In the genomic region with DNA sequence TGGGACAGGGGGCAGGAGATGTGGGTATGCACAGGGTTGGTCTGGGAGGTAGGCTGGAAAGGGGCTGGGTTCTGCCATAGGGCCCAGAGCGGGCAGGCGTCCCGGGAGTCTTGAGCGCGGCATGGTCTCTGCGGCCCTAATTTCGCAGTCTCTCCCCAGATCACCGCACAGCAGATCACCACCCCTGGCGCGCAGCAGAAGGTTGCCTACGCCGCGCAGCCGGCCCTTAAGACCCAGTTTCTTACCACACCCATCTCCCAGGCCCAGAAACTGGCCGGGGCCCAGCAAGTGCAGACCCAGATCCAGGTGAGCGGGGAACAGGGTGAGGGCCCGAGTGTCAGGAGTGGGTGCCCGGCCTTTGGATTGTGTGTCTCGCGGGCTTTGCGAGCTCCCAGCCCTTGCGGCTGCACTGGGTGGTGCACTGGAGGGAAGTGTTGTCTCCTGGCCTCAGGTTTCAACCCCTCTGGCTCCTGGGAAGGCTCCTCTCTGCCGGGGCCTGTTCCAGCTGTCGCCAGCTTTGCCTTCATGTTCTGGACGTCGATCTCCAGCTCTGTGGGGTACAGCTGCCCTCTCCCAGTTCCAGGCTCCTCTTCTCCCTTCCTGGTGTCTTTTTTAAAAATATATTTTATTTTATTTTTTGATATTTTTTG, we compare ENCODE assay signal across 28 cellular contexts.
"Had no signal": no experiment of that assay in that cellular context is flagged by ENCODE, and none has a peak within 500 bp of the region (broad histone marks: within the 10 kb centered on the region; RNA-seq: fewer than 3 reads in every experiment).

No MANE protein-coding gene starts in this region.

- H3K4me3 ChIP-seq: ascending aorta, cardiac muscle cell, colonic mucosa, esophagus squamous epithelium, heart right ventricle, lower lobe of right lung, skin epidermis, vagina had no signal

- H3K27me3 ChIP-seq: ascending aorta, cardiac muscle cell, colonic mucosa, esophagus squamous epithelium, heart right ventricle, vagina had no signal

- H3K9me3 Mint-ChIP-seq: activated naive CD4-positive, alpha-beta T cell treated with anti-CD3 and anti-CD28 coated beads for 36 hours; activated naive CD8-positive, alpha-beta T cell treated with anti-CD3 and anti-CD28 coated beads, Interleukin-2, amount 10 ng/mL, durations not matched to agents 7 days and 5 days; activated T-cell treated with anti-CD3 and anti-CD28 coated beads, Interleukin-2, amount 50 U/mL, for 72 hours; brain; natural killer cell treated with Interleukin-12 subunit alpha and Interleukin-12 subunit beta and Interleukin-15 and Interleukin-18, amount 100 ng/mL, for 72 hours; stimulated activated effector memory CD8-positive, alpha-beta T cell treated with anti-CD3 and anti-CD28 coated beads, Interleukin-12 subunit alpha, Interleukin-12 subunit beta, amount 100 ng/mL, for 72 hours; stimulated activated naive CD8-positive, alpha-beta T cell treated with anti-CD3 and anti-CD28 coated beads, Interleukin-15, amount 100 ng/mL, for 72 hours; type B pancreatic cell had no signal

- H3K27me3 Mint-ChIP-seq: activated naive CD8-positive, alpha-beta T cell treated with anti-CD3 and anti-CD28 coated beads, Interleukin-2, amount 10 ng/mL, durations not matched to agents 7 days and 5 days; brain; natural killer cell treated with Interleukin-12 subunit alpha and Interleukin-12 subunit beta and Interleukin-15 and Interleukin-18, amount 100 ng/mL, for 72 hours; stimulated activated naive CD8-positive, alpha-beta T cell treated with anti-CD3 and anti-CD28 coated beads, Interleukin-15, amount 100 ng/mL, for 72 hours; type B pancreatic cell had no signal

- ATAC-seq: activated T-cell treated with anti-CD3 and anti-CD28 coated beads, Interleukin-2, amount 50 U/mL, for 72 hours; natural killer cell treated with Interleukin-12 subunit alpha and Interleukin-12 subunit beta and Interleukin-15 and Interleukin-18, amount 100 ng/mL, for 72 hours; sciatic nerve; stimulated activated effector memory CD8-positive, alpha-beta T cell treated with anti-CD3 and anti-CD28 coated beads, Interleukin-12 subunit alpha, Interleukin-12 subunit beta, amount 100 ng/mL, for 72 hours; stimulated activated naive CD8-positive, alpha-beta T cell treated with anti-CD3 and anti-CD28 coated beads, Interleukin-15, amount 100 ng/mL, for 72 hours had no signal

- H3K4me1 Mint-ChIP-seq: brain had no signal

- H3K9me3 ChIP-seq: ascending aorta, colonic mucosa, esophagus squamous epithelium, heart right ventricle, lower lobe of right lung, vagina had no signal

- H3K4me1 ChIP-seq: ascending aorta, colonic mucosa, esophagus squamous epithelium, lower lobe of right lung, vagina had no signal

- H3K27ac Mint-ChIP-seq: activated naive CD4-positive, alpha-beta T cell treated with anti-CD3 and anti-CD28 coated beads for 36 hours; activated T-cell treated with anti-CD3 and anti-CD28 coated beads, Interleukin-2, amount 50 U/mL, for 72 hours; natural killer cell treated with Interleukin-12 subunit alpha and Interleukin-12 subunit beta and Interleukin-15 and Interleukin-18, amount 100 ng/mL, for 72 hours; stimulated activated effector memory CD8-positive, alpha-beta T cell treated with anti-CD3 and anti-CD28 coated beads, Interleukin-12 subunit alpha, Interleukin-12 subunit beta, amount 100 ng/mL, for 72 hours; stimulated activated naive CD8-positive, alpha-beta T cell treated with anti-CD3 and anti-CD28 coated beads, Interleukin-15, amount 100 ng/mL, for 72 hours; type B pancreatic cell had no signal

- H3K4me3 Mint-ChIP-seq: activated naive CD4-positive, alpha-beta T cell treated with anti-CD3 and anti-CD28 coated beads for 36 hours; activated naive CD8-positive, alpha-beta T cell treated with anti-CD3 and anti-CD28 coated beads, Interleukin-2, amount 10 ng/mL, durations not matched to agents 7 days and 5 days; activated T-cell treated with anti-CD3 and anti-CD28 coated beads, Interleukin-2, amount 50 U/mL, for 72 hours; brain; natural killer cell treated with Interleukin-12 subunit alpha and Interleukin-12 subunit beta and Interleukin-15 and Interleukin-18, amount 100 ng/mL, for 72 hours; stimulated activated effector memory CD8-positive, alpha-beta T cell treated with anti-CD3 and anti-CD28 coated beads, Interleukin-12 subunit alpha, Interleukin-12 subunit beta, amount 100 ng/mL, for 72 hours; stimulated activated naive CD8-positive, alpha-beta T cell treated with anti-CD3 and anti-CD28 coated beads, Interleukin-15, amount 100 ng/mL, for 72 hours; type B pancreatic cell had no signal

- DNase-seq: activated CD4-positive, alpha-beta T cell treated with anti-CD3 and anti-CD28 coated beads for 4 hours; activated CD4-positive, alpha-beta T cell treated with anti-CD3 and anti-CD28 coated beads, Interleukin-2, amount 50 U/mL, for 4 hours; activated CD4-positive, CD25-positive, alpha-beta regulatory T cell; activated naive CD4-positive, alpha-beta T cell treated with anti-CD3 and anti-CD28 coated beads for 36 hours; activated naive CD8-positive, alpha-beta T cell treated with anti-CD3 and anti-CD28 coated beads, Interleukin-2, amount 10 ng/mL, durations not matched to agents 7 days and 5 days; activated T-cell treated with anti-CD3 and anti-CD28 coated beads for 4 hours; activated T-cell treated with anti-CD3 and anti-CD28 coated beads, Interleukin-2, amount 50 U/mL, for 72 hours; cerebellar nuclear complex; colonic mucosa; effector CD8-positive, alpha-beta T cell; esophagus squamous epithelium; foreskin melanocyte; heart right ventricle; lower lobe of right lung; mesendoderm; stimulated activated CD4-positive, alpha-beta T cell treated with anti-CD3 and anti-CD28 coated beads, Interleukin-4, amount 100 ng/mL, for 24 hours; stimulated activated naive CD8-positive, alpha-beta T cell treated with anti-CD3 and anti-CD28 coated beads, Interleukin-15, amount 100 ng/mL, for 72 hours; substantia nigra had no signal

- H3K27ac ChIP-seq: ascending aorta, cardiac muscle cell, colonic mucosa, epithelial cell of prostate, esophagus squamous epithelium, heart right ventricle, lower lobe of right lung, vagina had no signal
